ENCODE assay signal across 11 cellular contexts in genomic region chr2:28164280-28164801, GRCh38.
DNase-seq lines count a peak whose midpoint lies in the region; ATAC-seq and TF ChIP-seq lines count a peak whose summit lies in the region.
"Had no signal": no experiment of that assay in that cellular context is flagged by ENCODE, and none has a peak within 500 bp of the region (broad histone marks: within the 10 kb centered on the region; RNA-seq: fewer than 3 reads in every experiment).

No MANE protein-coding gene starts in this region.

- peaks cover 59% of the 10 kb centered on the region for H3K4me1 Mint-ChIP-seq in MCF 10A (ENCODE audit: insufficient read depth, unreplicated experiment)

- no peak overlapping the region for H3K27ac ChIP-seq in mammary epithelial cell (ENCODE audit: insufficient read depth, low read depth, low read length)
- H3K27ac ChIP-seq in esophagus muscularis mucosa (replicated peaks in 1 of 4), result peak overlapping the region; percentile 50 to 64 (median 56)
- peak overlapping the region; percentile 26 to 43 for H3K27ac ChIP-seq in mucosa of rectum (ENCODE audit: low read depth in 2 of 2, low read length in 2 of 2)

- POLR2A ChIA-PET in MCF 10A (lab: Yijun Ruan, JAX), result interaction anchor here (0.6 to 1.9 kb wide), 12 partner anchors 10 to 392 kb away, joined by 3 to 8 read pairs (median 4); partner anchors contain the start of gene FOSL2

- peaks cover 13% of the 10 kb centered on the region for H3K36me3 Mint-ChIP-seq in MCF 10A (ENCODE audit: insufficient read depth, unreplicated experiment)

- H3K9ac ChIP-seq in mammary epithelial cell (ENCODE audit: insufficient read depth, low read length) (no peak overlapping the region), mucosa of rectum (ENCODE audit: low read depth in 1 of 2, low read length in 2 of 2) (no peak overlapping the region)

- CTCF ChIA-PET in MCF 10A (lab: Yijun Ruan, JAX), result interaction anchor here (0.6 to 1.7 kb wide), 2 partner anchors 9 to 434 kb away, joined by 3 to 7 read pairs; no protein-coding TSS in a partner anchor
- CTCF ChIA-PET in mammary epithelial cell (lab: Charles Lee; ENCODE audit: low non-redundant PET), result no interaction called here

- H3K27me3 Mint-ChIP-seq in MCF 10A (ENCODE audit: insufficient read depth, unreplicated experiment), result no peaks in the 10 kb centered on the region

- intact Hi-C loops in MCF 10A (cut with micrococcal nuclease) (no loop called here), mammary epithelial cell (cut with micrococcal nuclease) (no loop called here), esophagus muscularis mucosa (cut with DNase I) (no loop called here)

- H3K4me1 ChIP-seq in mammary epithelial cell (ENCODE audit: insufficient read depth, low read length), result peaks cover 26% of the 10 kb centered on the region
- H3K4me1 ChIP-seq in esophagus muscularis mucosa, result peaks cover 29 to 37% (median 31%) of the 10 kb centered on the region in 4 donors
- peaks cover 5 to 16% of the 10 kb centered on the region in 2 donors for H3K4me1 ChIP-seq in mucosa of rectum (ENCODE audit: control insufficient read depth in 2 of 2, insufficient read depth in 2 of 2, low read length in 2 of 2)

- no peak for ATAC-seq in HG03354 (IDR thresholded peaks at IDR 0.05; ENCODE audit: poor library complexity, severe bottlenecking, unreplicated experiment)

- TF ChIP-seq CTCF in MCF 10A (IDR thresholded peaks at IDR 0.05; ENCODE audit: unreplicated experiment) (no peak), mammary epithelial cell (conservative IDR thresholded peaks at IDR 0.05 in 1 of 2, IDR thresholded peaks at IDR 0.05 in 1 of 2; ENCODE audit: extremely low read depth in 1 of 2, insufficient read depth in 1 of 2, low read depth in 1 of 2, low read length in 2 of 2) (no peak), esophagus muscularis mucosa (IDR thresholded peaks at IDR 0.05) (peak in 1 of 3 experiments; percentile 6), GM10266 (IDR thresholded peaks at IDR 0.05; ENCODE audit: control insufficient read depth, insufficient read depth, low read depth, missing control alignments) (no peak)

- no peak overlapping the region for H2AFZ ChIP-seq in mammary epithelial cell (ENCODE audit: low read depth, low read length)

- DNase-seq in MCF 10A (ENCODE audit: unreplicated experiment), result no peak
- no peak for DNase-seq in mammary epithelial cell
- no peak for DNase-seq in esophagus muscularis mucosa (ENCODE audit: extremely low spot score)
- DNase-seq in GM10266 (ENCODE audit: extremely low spot score), result no peak
- no peak for DNase-seq in DMS53 treated with DMSO at 0.1 percent for 48 hours (lab: John Stamatoyannopoulos, UW; ENCODE audit: unreplicated experiment)
- no peak for DNase-seq in NCI-H1930 (lab: John Stamatoyannopoulos, UW)
- DNase-seq: activated CD8-positive, alpha-beta memory T cell treated with anti-CD3 and anti-CD28 coated beads for 24 hours; NCI-H1436 treated with DMSO at 0.1 percent for 48 hours; ovary had no signal

- H4K20me1 ChIP-seq in mammary epithelial cell (ENCODE audit: insufficient read depth, low read length), result no peaks in the 10 kb centered on the region

- no peaks in the 10 kb centered on the region for H3K79me2 ChIP-seq in mammary epithelial cell (ENCODE audit: insufficient read depth, low read length)

- no peaks in the 10 kb centered on the region for H3K36me3 ChIP-seq in mammary epithelial cell (ENCODE audit: insufficient read depth, low read length)
- H3K36me3 ChIP-seq in esophagus muscularis mucosa, result no peaks in the 10 kb centered on the region
- no peaks in the 10 kb centered on the region for H3K36me3 ChIP-seq in mucosa of rectum (ENCODE audit: control insufficient read depth in 2 of 2, insufficient read depth in 2 of 2, low read length in 2 of 2)
- H3K36me3 ChIP-seq: ovary had no signal

- no TSS peak for BruUV-seq in MCF 10A (replicated peaks; lab: Mats Ljungman, UMichigan)
- BruUV-seq in mammary epithelial cell (replicated peaks; lab: Mats Ljungman, UMichigan), result no TSS peak

- no peaks in the 10 kb centered on the region for H3K9me3 Mint-ChIP-seq in MCF 10A (ENCODE audit: unreplicated experiment)

- dilution Hi-C loops in mammary epithelial cell (cut with HindIII; ENCODE audit: low sequenced_read_pairs), result no loop called here

- no peak overlapping the region for H3K4me3 ChIP-seq in mammary epithelial cell (replicated peaks in 1 of 3; ENCODE audit: insufficient read depth in 1 of 3, low read depth in 2 of 3, low read length in 3 of 3)
- no peak overlapping the region for H3K4me3 ChIP-seq in esophagus muscularis mucosa
- H3K4me3 ChIP-seq in mucosa of rectum (ENCODE audit: low read length in 2 of 2), result no peak overlapping the region
- H3K4me3 ChIP-seq: ovary had no signal

- peak overlapping the region; percentile 72 for H3K27ac Mint-ChIP-seq in MCF 10A (ENCODE audit: low read depth, unreplicated experiment)

- no peak overlapping the region for H3K4me2 ChIP-seq in mammary epithelial cell (ENCODE audit: insufficient read depth, low read depth, low read length)

- H3K27me3 ChIP-seq in mammary epithelial cell (ENCODE audit: insufficient read depth, low read length) (no peaks in the 10 kb centered on the region), esophagus muscularis mucosa (no peaks in the 10 kb centered on the region), mucosa of rectum (ENCODE audit: control insufficient read depth in 2 of 2, insufficient read depth in 2 of 2, low read length in 2 of 2) (no peaks in the 10 kb centered on the region)
- H3K27me3 ChIP-seq: ovary had no signal

- no peak for TF ChIP-seq EP300 in esophagus muscularis mucosa (IDR thresholded peaks at IDR 0.05)

- H3K4me3 Mint-ChIP-seq in MCF 10A (ENCODE audit: unreplicated experiment), result no peak overlapping the region

- H3K9me3 ChIP-seq in mammary epithelial cell (replicated peaks; ENCODE audit: insufficient read depth, low read length) (no peaks in the 10 kb centered on the region), esophagus muscularis mucosa (no peaks in the 10 kb centered on the region), mucosa of rectum (ENCODE audit: control insufficient read depth in 2 of 2, low read length in 2 of 2) (no peaks in the 10 kb centered on the region)
- H3K9me3 ChIP-seq: ovary had no signal

- no peak for TF ChIP-seq POLR2A in esophagus muscularis mucosa (IDR thresholded peaks at IDR 0.05; ENCODE audit: low read depth)

- in situ Hi-C loops in mammary epithelial cell (cut with MboI; ENCODE audit: low sequenced_read_pairs in 2 of 2), result no loop called here

- WGBS in mammary epithelial cell (ENCODE audit: low coverage, missing lambda C conversion rate), result 90% methylated on average over 8 of the region's 8 CpGs
- WGBS in esophagus muscularis mucosa, result 35% methylated on average over 8 of the region's 8 CpGs
